3 cellular contexts compared by ENCODE assay signal in the genomic region with DNA sequence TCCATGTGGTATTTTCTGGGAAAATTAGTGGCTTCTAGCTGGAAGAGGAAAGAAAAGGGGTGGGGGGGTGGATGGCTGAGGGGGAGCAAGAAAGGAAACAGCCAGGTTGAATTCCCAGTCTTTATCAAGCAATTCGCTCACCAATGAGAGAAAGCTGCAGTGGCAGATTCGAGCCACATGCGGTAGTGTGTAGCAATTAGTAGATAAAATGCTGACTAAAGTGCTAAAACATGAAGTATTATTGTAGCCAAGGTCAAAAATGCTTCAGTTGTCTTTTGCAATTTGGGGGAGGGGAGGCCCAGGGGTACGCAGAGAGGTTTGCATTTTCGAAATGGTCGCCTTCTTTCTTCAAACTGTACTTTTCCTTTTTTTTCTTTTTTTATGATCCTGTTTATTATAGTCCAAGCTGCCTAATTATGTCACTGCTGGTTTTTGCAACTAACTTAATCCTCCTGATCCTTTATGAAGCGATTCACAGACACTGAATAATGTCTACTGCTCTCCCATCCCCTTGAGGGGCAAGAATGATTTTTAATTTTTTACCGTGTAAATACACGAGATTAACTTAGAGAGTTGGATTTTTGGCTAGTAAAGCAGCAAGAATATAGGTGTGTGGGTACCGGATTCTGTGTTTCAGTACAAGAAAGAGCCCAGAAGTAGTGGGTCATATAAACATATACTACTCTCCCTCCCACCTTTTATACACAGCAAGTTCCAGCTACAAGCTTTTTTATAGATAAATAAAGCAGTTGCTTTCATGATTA.
TF ChIP-seq lines count a peak whose summit lies in the region.

No MANE protein-coding gene starts in this region.

TF ChIP-seq in SK-N-SH, 30 proteins besides CTCF, POLR2A, EP300 and RAD21 (continued from another document):
- TF ChIP-seq EZH2phosphoT487 (IDR thresholded peaks at IDR 0.05; ENCODE audit: borderline replicate concordance, low read depth), result no peak
- no peak for TF ChIP-seq RCOR1 (IDR thresholded peaks at IDR 0.05; ENCODE audit: low read length)
- TF ChIP-seq ELF1 (IDR thresholded peaks at IDR 0.05), result no peak
- TF ChIP-seq FOXJ3 (CRISPR knock-in tag; IDR thresholded peaks at IDR 0.05), result no peak
- no peak for TF ChIP-seq MEF2A (IDR thresholded peaks at IDR 0.05; ENCODE audit: borderline replicate concordance, low read depth)
- TF ChIP-seq FOXM1 (IDR thresholded peaks at IDR 0.05; ENCODE audit: low read depth), result no peak
- TF ChIP-seq SMC3 (IDR thresholded peaks at IDR 0.05; ENCODE audit: low read depth, low read length), result no peak
- no peak for TF ChIP-seq JUND (IDR thresholded peaks at IDR 0.05)
- TF ChIP-seq, protein P1, sequence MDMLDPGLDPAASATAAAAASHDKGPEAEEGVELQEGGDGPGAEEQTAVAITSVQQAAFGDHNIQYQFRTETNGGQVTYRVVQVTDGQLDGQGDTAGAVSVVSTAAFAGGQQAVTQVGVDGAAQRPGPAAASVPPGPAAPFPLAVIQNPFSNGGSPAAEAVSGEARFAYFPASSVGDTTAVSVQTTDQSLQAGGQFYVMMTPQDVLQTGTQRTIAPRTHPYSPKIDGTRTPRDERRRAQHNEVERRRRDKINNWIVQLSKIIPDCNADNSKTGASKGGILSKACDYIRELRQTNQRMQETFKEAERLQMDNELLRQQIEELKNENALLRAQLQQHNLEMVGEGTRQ (IDR thresholded peaks at IDR 0.05; ENCODE audit: borderline replicate concordance, low read depth, low read length), result no peak
- no peak for TF ChIP-seq GATA2 (CRISPR knock-in tag; IDR thresholded peaks at IDR 0.05)
- no peak for TF ChIP-seq RXRA (IDR thresholded peaks at IDR 0.05; ENCODE audit: borderline replicate concordance, low read depth)
- TF ChIP-seq, protein P2, sequence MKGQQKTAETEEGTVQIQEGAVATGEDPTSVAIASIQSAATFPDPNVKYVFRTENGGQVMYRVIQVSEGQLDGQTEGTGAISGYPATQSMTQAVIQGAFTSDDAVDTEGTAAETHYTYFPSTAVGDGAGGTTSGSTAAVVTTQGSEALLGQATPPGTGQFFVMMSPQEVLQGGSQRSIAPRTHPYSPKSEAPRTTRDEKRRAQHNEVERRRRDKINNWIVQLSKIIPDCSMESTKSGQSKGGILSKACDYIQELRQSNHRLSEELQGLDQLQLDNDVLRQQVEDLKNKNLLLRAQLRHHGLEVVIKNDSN (IDR thresholded peaks at IDR 0.05; ENCODE audit: borderline replicate concordance, low read depth), result no peak

TF ChIP-seq in SK-N-SH treated with all-trans-retinoic acid at 6 μM for 48 hours, 23 proteins besides CTCF, POLR2A, EP300 and RAD21:
- TF ChIP-seq, protein P3, sequence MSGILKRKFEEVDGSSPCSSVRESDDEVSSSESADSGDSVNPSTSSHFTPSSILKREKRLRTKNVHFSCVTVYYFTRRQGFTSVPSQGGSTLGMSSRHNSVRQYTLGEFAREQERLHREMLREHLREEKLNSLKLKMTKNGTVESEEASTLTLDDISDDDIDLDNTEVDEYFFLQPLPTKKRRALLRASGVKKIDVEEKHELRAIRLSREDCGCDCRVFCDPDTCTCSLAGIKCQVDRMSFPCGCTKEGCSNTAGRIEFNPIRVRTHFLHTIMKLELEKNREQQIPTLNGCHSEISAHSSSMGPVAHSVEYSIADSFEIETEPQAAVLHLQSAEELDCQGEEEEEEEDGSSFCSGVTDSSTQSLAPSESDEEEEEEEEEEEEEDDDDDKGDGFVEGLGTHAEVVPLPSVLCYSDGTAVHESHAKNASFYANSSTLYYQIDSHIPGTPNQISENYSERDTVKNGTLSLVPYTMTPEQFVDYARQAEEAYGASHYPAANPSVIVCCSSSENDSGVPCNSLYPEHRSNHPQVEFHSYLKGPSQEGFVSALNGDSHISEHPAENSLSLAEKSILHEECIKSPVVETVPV (CRISPR knock-in tag; IDR thresholded peaks at IDR 0.05), result no peak
- no peak for TF ChIP-seq ZNF565 (CRISPR knock-in tag; conservative IDR thresholded peaks at IDR 0.05; ENCODE audit: low read depth)

TF ChIP-seq in liver, 16 proteins besides CTCF, POLR2A, EP300 and RAD21 (continued from another document):
- TF ChIP-seq, protein P4, sequence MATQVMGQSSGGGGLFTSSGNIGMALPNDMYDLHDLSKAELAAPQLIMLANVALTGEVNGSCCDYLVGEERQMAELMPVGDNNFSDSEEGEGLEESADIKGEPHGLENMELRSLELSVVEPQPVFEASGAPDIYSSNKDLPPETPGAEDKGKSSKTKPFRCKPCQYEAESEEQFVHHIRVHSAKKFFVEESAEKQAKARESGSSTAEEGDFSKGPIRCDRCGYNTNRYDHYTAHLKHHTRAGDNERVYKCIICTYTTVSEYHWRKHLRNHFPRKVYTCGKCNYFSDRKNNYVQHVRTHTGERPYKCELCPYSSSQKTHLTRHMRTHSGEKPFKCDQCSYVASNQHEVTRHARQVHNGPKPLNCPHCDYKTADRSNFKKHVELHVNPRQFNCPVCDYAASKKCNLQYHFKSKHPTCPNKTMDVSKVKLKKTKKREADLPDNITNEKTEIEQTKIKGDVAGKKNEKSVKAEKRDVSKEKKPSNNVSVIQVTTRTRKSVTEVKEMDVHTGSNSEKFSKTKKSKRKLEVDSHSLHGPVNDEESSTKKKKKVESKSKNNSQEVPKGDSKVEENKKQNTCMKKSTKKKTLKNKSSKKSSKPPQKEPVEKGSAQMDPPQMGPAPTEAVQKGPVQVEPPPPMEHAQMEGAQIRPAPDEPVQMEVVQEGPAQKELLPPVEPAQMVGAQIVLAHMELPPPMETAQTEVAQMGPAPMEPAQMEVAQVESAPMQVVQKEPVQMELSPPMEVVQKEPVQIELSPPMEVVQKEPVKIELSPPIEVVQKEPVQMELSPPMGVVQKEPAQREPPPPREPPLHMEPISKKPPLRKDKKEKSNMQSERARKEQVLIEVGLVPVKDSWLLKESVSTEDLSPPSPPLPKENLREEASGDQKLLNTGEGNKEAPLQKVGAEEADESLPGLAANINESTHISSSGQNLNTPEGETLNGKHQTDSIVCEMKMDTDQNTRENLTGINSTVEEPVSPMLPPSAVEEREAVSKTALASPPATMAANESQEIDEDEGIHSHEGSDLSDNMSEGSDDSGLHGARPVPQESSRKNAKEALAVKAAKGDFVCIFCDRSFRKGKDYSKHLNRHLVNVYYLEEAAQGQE (IDR thresholded peaks at IDR 0.05), result no peak
- TF ChIP-seq FOXA1 (IDR thresholded peaks at IDR 0.05) (no peak), HNF4G (IDR thresholded peaks at IDR 0.05) (no peak), NR2F2 (IDR thresholded peaks at IDR 0.05) (no peak), GABPA (IDR thresholded peaks at IDR 0.05 in 1 of 2, conservative IDR thresholded peaks at IDR 0.05 in 1 of 2) (no peak), TAF1 (conservative IDR thresholded peaks at IDR 0.05) (peak; percentile 12), YY1 (IDR thresholded peaks at IDR 0.05) (peak; percentile 34), SP1 (IDR thresholded peaks at IDR 0.05) (peak; percentile 38)
- TF ChIP-seq, protein P5, sequence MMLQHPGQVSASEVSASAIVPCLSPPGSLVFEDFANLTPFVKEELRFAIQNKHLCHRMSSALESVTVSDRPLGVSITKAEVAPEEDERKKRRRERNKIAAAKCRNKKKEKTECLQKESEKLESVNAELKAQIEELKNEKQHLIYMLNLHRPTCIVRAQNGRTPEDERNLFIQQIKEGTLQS (IDR thresholded peaks at IDR 0.05), result no peak
- TF ChIP-seq, protein P6, sequence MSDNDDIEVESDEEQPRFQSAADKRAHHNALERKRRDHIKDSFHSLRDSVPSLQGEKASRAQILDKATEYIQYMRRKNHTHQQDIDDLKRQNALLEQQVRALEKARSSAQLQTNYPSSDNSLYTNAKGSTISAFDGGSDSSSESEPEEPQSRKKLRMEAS (IDR thresholded peaks at IDR 0.05), result peak; percentile 26
TF ChIP-seq in liver: peak in this region for 5.
